In the genomic region with DNA sequence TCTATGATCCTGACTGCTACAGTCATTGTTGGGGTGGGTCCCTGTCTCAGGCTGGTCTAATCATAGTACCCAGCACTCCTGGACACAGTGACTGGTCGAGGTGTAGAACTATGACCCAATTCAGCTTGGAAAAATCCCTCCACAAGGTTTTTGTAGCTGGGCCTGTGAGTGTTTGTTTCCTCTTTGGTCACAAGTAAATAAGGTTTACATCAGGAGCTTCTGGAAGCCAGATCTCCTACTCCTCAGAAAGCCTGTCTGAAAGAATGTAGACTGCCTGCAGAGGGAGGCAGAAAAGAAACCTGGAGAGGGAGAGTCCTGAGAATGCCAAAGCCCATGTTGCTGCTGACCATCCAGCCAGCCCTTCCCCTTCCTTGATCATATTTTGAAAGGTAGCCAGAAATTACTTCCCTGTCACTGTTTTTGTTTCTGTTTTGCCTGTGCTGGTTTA, we compare ENCODE assay signal across 11 cellular contexts.
DNase-seq lines count a peak whose midpoint lies in the region; ATAC-seq and TF ChIP-seq lines count a peak whose summit lies in the region.
"Had no signal": no experiment of that assay in that cellular context is flagged by ENCODE, and none has a peak within 500 bp of the region (broad histone marks: within the 10 kb centered on the region; RNA-seq: fewer than 3 reads in every experiment).

No MANE protein-coding gene starts in this region.

- CTCF ChIA-PET in HCT116 (lab: Charles Lee): interaction anchor here (1.9 kb wide), 1 partner anchor 242 kb away, joined by 5 read pairs; no protein-coding TSS in a partner anchor

- no peak for DNase-seq in HCT116 (ENCODE audit: low read depth, low spot score)
- DNase-seq in foreskin keratinocyte: peak in 1 of 2 donors; percentile 54
- no peak for DNase-seq in NCI-H2171 (lab: John Stamatoyannopoulos, UW)
- DNase-seq in GM19240 (ENCODE audit: insufficient read length, low spot score): no peak
- DNase-seq in NCI-H1930 (lab: John Stamatoyannopoulos, UW): no peak
- DNase-seq: occipital lobe, RPMI8226 had no signal

- peak overlapping the region; percentile 16; the same call in 1 of the 2 replicates for H3K4me2 ChIP-seq in HCT116 (ENCODE audit: low read length)

- no peak overlapping the region for H3K27ac Mint-ChIP-seq in stimulated activated memory B cell treated with anti-CD40 and anti-IgM and Interleukin-4, amounts not matched to agents 10 μg/mL and 1 μg/mL and 100 μg/mL, for 72 hours

- POLR2A ChIA-PET in HCT116 (lab: Charles Lee): no interaction called here

- peak overlapping the region; percentile 34 for H2AFZ ChIP-seq in HCT116 (ENCODE audit: low read depth, low read length, poor library complexity, severe bottlenecking)

- H3K36me3 ChIP-seq in HCT116 (ENCODE audit: control insufficient read depth in 1 of 2, insufficient read depth in 2 of 2, low read length in 2 of 2): no peaks in the 10 kb centered on the region
- H3K36me3 ChIP-seq: adrenal gland had no signal

- H4K20me1 ChIP-seq in HCT116 (ENCODE audit: insufficient read depth): no peaks in the 10 kb centered on the region

- TF ChIP-seq CTCF in HCT116 (IDR thresholded peaks at IDR 0.05 in 2 of 3, conservative IDR thresholded peaks at IDR 0.05 in 1 of 3; ENCODE audit: borderline replicate concordance in 1 of 3, insufficient read depth in 1 of 3, low read depth in 2 of 3, low read length in 2 of 3) (no peak), VCaP (conservative IDR thresholded peaks at IDR 0.05) (no peak), foreskin keratinocyte (conservative IDR thresholded peaks at IDR 0.05) (peak; percentile 1)

- H3K4me3 ChIP-seq in HCT116 (replicated peaks in 1 of 2; ENCODE audit: low read depth in 1 of 2, low read length in 2 of 2): no peak overlapping the region
- H3K4me3 ChIP-seq in skin epidermis: no peak overlapping the region
- H3K4me3 ChIP-seq: adrenal gland had no signal

- H3K4me3 Mint-ChIP-seq in stimulated activated memory B cell treated with anti-CD40 and anti-IgM and Interleukin-4, amounts not matched to agents 10 μg/mL and 1 μg/mL and 100 μg/mL, for 72 hours: no peak overlapping the region

- peaks cover 9 to 28% of the 10 kb centered on the region in 2 experiments; a peak in 3 of 4 replicates for H3K4me1 ChIP-seq in HCT116 (ENCODE audit: control insufficient read depth in 1 of 2, insufficient read depth in 2 of 2, low read length in 2 of 2)
- peaks cover 40% of the 10 kb centered on the region for H3K4me1 ChIP-seq in foreskin keratinocyte

- no peaks in the 10 kb centered on the region for H3K27me3 Mint-ChIP-seq in stimulated activated memory B cell treated with anti-CD40 and anti-IgM and Interleukin-4, amounts not matched to agents 10 μg/mL and 1 μg/mL and 100 μg/mL, for 72 hours

- no peaks in the 10 kb centered on the region for H3K9me3 Mint-ChIP-seq in stimulated activated memory B cell treated with anti-CD40 and anti-IgM and Interleukin-4, amounts not matched to agents 10 μg/mL and 1 μg/mL and 100 μg/mL, for 72 hours

- no peaks in the 10 kb centered on the region for H3K36me3 Mint-ChIP-seq in stimulated activated memory B cell treated with anti-CD40 and anti-IgM and Interleukin-4, amounts not matched to agents 10 μg/mL and 1 μg/mL and 100 μg/mL, for 72 hours

- no peak overlapping the region for H3K9ac ChIP-seq in HCT116 (ENCODE audit: low read length)

- H3K27me3 ChIP-seq in HCT116 (ENCODE audit: insufficient read depth, low read length): no peaks in the 10 kb centered on the region
- H3K27me3 ChIP-seq in foreskin keratinocyte: no peaks in the 10 kb centered on the region
- H3K27me3 ChIP-seq: adrenal gland had no signal

- H3K4me1 Mint-ChIP-seq in stimulated activated memory B cell treated with anti-CD40 and anti-IgM and Interleukin-4, amounts not matched to agents 10 μg/mL and 1 μg/mL and 100 μg/mL, for 72 hours: peaks cover 20% of the 10 kb centered on the region

- TF ChIP-seq RAD21 in HCT116 (IDR thresholded peaks at IDR 0.05; ENCODE audit: low read depth): no peak

- no peaks in the 10 kb centered on the region for H3K9me2 ChIP-seq in HCT116 (ENCODE audit: insufficient read depth)

- H3K27ac ChIP-seq in HCT116 (ENCODE audit: low read depth, low read length) (no peak overlapping the region), VCaP (peak overlapping the region; percentile 77), foreskin keratinocyte (peak overlapping the region; percentile 96), skin epidermis (peak overlapping the region in 18 of 21 experiments; percentile 10 to 84 (median 61))

- no TSS peak for BruUV-seq in HCT116 (replicated peaks; lab: Mats Ljungman, UMichigan)

- no peak for TF ChIP-seq POLR2A in HCT116 (IDR thresholded peaks at IDR 0.05; ENCODE audit: borderline replicate concordance, extremely low read depth, insufficient read depth, insufficient read length)

- no peaks in the 10 kb centered on the region for H3K9me3 ChIP-seq in HCT116 (ENCODE audit: control insufficient read depth in 1 of 2, insufficient read depth in 1 of 2, low read depth in 1 of 2, low read length in 2 of 2)
- H3K9me3 ChIP-seq: adrenal gland had no signal

- peak; percentile 67 for ATAC-seq in HCT116
- no peak for ATAC-seq in foreskin keratinocyte
- ATAC-seq in stimulated activated memory B cell treated with anti-CD40 and anti-IgM and Interleukin-4, amounts not matched to agents 10 μg/mL and 1 μg/mL and 100 μg/mL, for 72 hours: no peak

- H3K79me2 ChIP-seq in HCT116 (ENCODE audit: insufficient read depth, low read length): no peaks in the 10 kb centered on the region

- intact Hi-C loops in HCT116 (cut with micrococcal nuclease): no loop called here

- RAD21 ChIA-PET in HCT116 (lab: Charles Lee; ENCODE audit: low non-redundant PET in 1 of 2, low total read pairs in 2 of 2, uncharacterized antibody in 2 of 2, unreplicated experiment in 2 of 2): no interaction called here

TF ChIP-seq in HCT116, 20 proteins besides CTCF, POLR2A, EP300 and RAD21:
- TF ChIP-seq EGR1 (IDR thresholded peaks at IDR 0.05; ENCODE audit: low read depth): no peak
- no peak for TF ChIP-seq EZH2 (IDR thresholded peaks at IDR 0.05)
- TF ChIP-seq ZFX (IDR thresholded peaks at IDR 0.05): no peak
- TF ChIP-seq, protein P1, sequence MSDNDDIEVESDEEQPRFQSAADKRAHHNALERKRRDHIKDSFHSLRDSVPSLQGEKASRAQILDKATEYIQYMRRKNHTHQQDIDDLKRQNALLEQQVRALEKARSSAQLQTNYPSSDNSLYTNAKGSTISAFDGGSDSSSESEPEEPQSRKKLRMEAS (IDR thresholded peaks at IDR 0.05): no peak
- TF ChIP-seq, protein P2, sequence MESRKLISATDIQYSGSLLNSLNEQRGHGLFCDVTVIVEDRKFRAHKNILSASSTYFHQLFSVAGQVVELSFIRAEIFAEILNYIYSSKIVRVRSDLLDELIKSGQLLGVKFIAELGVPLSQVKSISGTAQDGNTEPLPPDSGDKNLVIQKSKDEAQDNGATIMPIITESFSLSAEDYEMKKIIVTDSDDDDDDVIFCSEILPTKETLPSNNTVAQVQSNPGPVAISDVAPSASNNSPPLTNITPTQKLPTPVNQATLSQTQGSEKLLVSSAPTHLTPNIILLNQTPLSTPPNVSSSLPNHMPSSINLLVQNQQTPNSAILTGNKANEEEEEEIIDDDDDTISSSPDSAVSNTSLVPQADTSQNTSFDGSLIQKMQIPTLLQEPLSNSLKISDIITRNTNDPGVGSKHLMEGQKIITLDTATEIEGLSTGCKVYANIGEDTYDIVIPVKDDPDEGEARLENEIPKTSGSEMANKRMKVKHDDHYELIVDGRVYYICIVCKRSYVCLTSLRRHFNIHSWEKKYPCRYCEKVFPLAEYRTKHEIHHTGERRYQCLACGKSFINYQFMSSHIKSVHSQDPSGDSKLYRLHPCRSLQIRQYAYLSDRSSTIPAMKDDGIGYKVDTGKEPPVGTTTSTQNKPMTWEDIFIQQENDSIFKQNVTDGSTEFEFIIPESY (IDR thresholded peaks at IDR 0.05; ENCODE audit: extremely low read depth, insufficient replicate concordance, low read length): no peak
- TF ChIP-seq, protein P3, sequence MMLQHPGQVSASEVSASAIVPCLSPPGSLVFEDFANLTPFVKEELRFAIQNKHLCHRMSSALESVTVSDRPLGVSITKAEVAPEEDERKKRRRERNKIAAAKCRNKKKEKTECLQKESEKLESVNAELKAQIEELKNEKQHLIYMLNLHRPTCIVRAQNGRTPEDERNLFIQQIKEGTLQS (IDR thresholded peaks at IDR 0.05): no peak
